ENCODE assay signal across 9 cellular contexts in the genomic region with DNA sequence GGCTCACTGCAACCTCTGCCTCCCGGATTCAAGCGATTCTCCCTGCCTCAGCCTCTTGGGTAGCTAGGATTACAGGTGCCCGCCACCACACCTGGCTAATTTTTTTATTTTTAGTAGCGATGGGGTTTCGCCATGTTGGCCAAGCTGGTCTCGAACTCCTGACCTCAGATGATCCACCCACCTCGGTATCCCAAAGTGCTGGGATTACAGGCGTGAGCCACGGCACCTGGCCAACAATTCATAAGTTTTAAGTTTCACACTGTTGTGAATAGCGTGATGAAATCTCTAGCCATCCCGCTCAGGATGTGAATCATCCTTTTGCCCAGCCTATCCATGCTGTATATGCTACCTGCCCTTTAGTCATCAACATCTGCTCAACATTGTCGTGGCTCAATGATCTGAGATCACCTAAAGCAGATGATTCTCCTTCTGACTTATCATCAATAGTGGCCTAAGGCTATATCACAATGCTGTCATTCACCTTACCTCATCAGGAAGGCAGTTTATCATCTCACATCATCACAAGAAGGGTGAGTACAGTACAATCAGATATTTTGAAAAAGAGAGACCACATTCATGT. TPM values are rescaled to one million over a fixed set of nuclear protein-coding genes. Genes with fewer than 3 reads are reported as not detected.
DNase-seq lines count a peak whose midpoint lies in the region; ATAC-seq and TF ChIP-seq lines count a peak whose summit lies in the region.
"Had no signal": no experiment of that assay in that cellular context is flagged by ENCODE, and none has a peak within 500 bp of the region (broad histone marks: within the 10 kb centered on the region; RNA-seq: fewer than 3 reads in every experiment).

No MANE protein-coding gene starts in this region.

- H4K20me1 ChIP-seq in hepatocyte (ENCODE audit: insufficient read depth, poor library complexity, severe bottlenecking) = peaks cover 8% of the 10 kb centered on the region

- peaks cover 8 to 23% of the 10 kb centered on the region in 2 donors for H3K36me3 Mint-ChIP-seq in CD14-positive monocyte

- no peaks in the 10 kb centered on the region for H3K36me3 ChIP-seq in hepatocyte (replicated peaks; ENCODE audit: insufficient read depth, low read depth)

- no peaks in the 10 kb centered on the region for H3K9me2 ChIP-seq in hepatocyte (replicated peaks; ENCODE audit: insufficient read depth)

- H3K4me3 Mint-ChIP-seq in CD14-positive monocyte = no peak overlapping the region

- TF ChIP-seq CTCF in CD14-positive monocyte (IDR thresholded peaks at IDR 0.05) (no peak), hepatocyte (IDR thresholded peaks at IDR 0.05; ENCODE audit: poor library complexity) (no peak)

- DNase-seq in CD14-positive monocyte (ENCODE audit: low spot score) (no peak), HT1080 (ENCODE audit: low read depth) (peak; percentile 96), glomerular visceral epithelial cell (ENCODE audit: extremely low spot score) (peak; percentile 92), retina (no peak), hepatocyte (ENCODE audit: low spot score) (no peak)
- DNase-seq in activated CD8-positive, alpha-beta memory T cell treated with anti-CD3 and anti-CD28 coated beads, Interleukin-2, amount 50 U/mL, for 48 hours = peak; percentile 71
- no peak for DNase-seq in effector CD8-positive, alpha-beta T cell (lab: John Stamatoyannopoulos, UW)

- peaks cover 25% of the 10 kb centered on the region for H3K4me1 ChIP-seq in hepatocyte (ENCODE audit: insufficient read depth)

- H2AFZ ChIP-seq in hepatocyte = no peak overlapping the region

- intact Hi-C loops in CD14-positive monocyte (cut with micrococcal nuclease) = loop anchor here in 1 of 2 donors (5.0 kb wide), 2 partner anchors 37 to 48 kb away; a partner anchor contains a TSS

- H3K27ac Mint-ChIP-seq in CD14-positive monocyte = peak overlapping the region in 5 of 7 donors; percentile 11 to 46 (median 40)

- ATAC-seq in GM18867 (IDR thresholded peaks at IDR 0.05; ENCODE audit: unreplicated experiment) = no peak

- peaks cover 75% of the 10 kb centered on the region for H3K79me2 ChIP-seq in hepatocyte

- H3K4me2 ChIP-seq in hepatocyte = no peak overlapping the region

- peaks cover 82% of the 10 kb centered on the region for H3K4me1 Mint-ChIP-seq in CD14-positive monocyte

- no peaks in the 10 kb centered on the region for H3K27me3 Mint-ChIP-seq in CD14-positive monocyte (ENCODE audit: low read depth in 3 of 3)

- no peak overlapping the region for H3K4me3 ChIP-seq in hepatocyte
- H3K4me3 ChIP-seq: tibial nerve had no signal

- 94% methylated on average over 12 of the region's 12 CpGs for WGBS in hepatocyte (ENCODE audit: low lambda C conversion rate, missing lambda C conversion rate)

- H3K27me3 ChIP-seq in hepatocyte = no peaks in the 10 kb centered on the region
- H3K27me3 ChIP-seq: tibial nerve had no signal

- no peak overlapping the region for H3K27ac ChIP-seq in hepatocyte
- H3K27ac ChIP-seq: tibial nerve had no signal

- no peaks in the 10 kb centered on the region for H3K9me3 ChIP-seq in hepatocyte (ENCODE audit: low read depth)
- H3K9me3 ChIP-seq: tibial nerve had no signal

- no peaks in the 10 kb centered on the region for H3K9me3 Mint-ChIP-seq in CD14-positive monocyte

RNA-seq across cellular contexts. Expression of a gene that starts 2.6 kb away (rescaled TPM):
- polyA plus RNA-seq in CD14-positive monocyte (10 to 100 TPM; 59.1 to 65.6 TPM), hepatocyte (84.6 and 93.2 TPM in 2 replicates)
- total RNA-seq in HT1080 (2014; rRNA removed; shearing (Covaris generic)) = 124 and 137 TPM in 2 replicates
- 357 and 390 TPM in 2 replicates for polyA plus RNA-seq in HT1080 (2015; cell fraction: cytosol; rRNA removed)
- 103 and 124 TPM in 2 replicates for polyA plus RNA-seq in HT1080 (2015; cell fraction: nucleus; rRNA removed)
- total RNA-seq in hepatocyte = 47.6 and 63.1 TPM in 2 replicates

RNA-seq across cellular contexts. Expression of a gene that starts 2.7 kb away (rescaled TPM):
- polyA plus RNA-seq in CD14-positive monocyte = 10 to 100 TPM; 28.4 to 35.7 TPM
- total RNA-seq in HT1080 (2014; rRNA removed; shearing (Covaris generic)) = 27.4 and 35.1 TPM in 2 replicates
- polyA plus RNA-seq in HT1080 (2015; cell fraction: cytosol; rRNA removed) = 50.7 and 53.8 TPM in 2 replicates
- 100.0 and 122 TPM in 2 replicates for polyA plus RNA-seq in HT1080 (2015; cell fraction: nucleus; rRNA removed)
- 41.3 and 47.5 TPM in 2 replicates for total RNA-seq in hepatocyte
- 48.9 and 50.4 TPM in 2 replicates for polyA plus RNA-seq in hepatocyte

RNA-seq across cellular contexts. Expression of a gene that starts 17.1 kb away (rescaled TPM):
- polyA plus RNA-seq in CD14-positive monocyte (not detected), hepatocyte (4.5 and 7.4 TPM in 2 replicates)
- 0.51 and 1.0 TPM in 2 replicates for total RNA-seq in HT1080 (2014; rRNA removed; shearing (Covaris generic))
- 1.5 and 2.5 TPM in 2 replicates for polyA plus RNA-seq in HT1080 (2015; cell fraction: cytosol; rRNA removed)
- 2.5 and 3.0 TPM in 2 replicates for polyA plus RNA-seq in HT1080 (2015; cell fraction: nucleus; rRNA removed)
- 1.4 and 3.9 TPM in 2 replicates for total RNA-seq in hepatocyte

RNA-seq across cellular contexts. Expression of a gene that starts 17.2 kb away (rescaled TPM):
- polyA plus RNA-seq in CD14-positive monocyte = 10 to 100 TPM; 40.9 to 42.2 TPM
- 26.5 and 42.6 TPM in 2 replicates for total RNA-seq in HT1080 (2014; rRNA removed; shearing (Covaris generic))
- 37.0 and 47.4 TPM in 2 replicates for polyA plus RNA-seq in HT1080 (2015; cell fraction: cytosol; rRNA removed)
- polyA plus RNA-seq in HT1080 (2015; cell fraction: nucleus; rRNA removed) = 37.7 and 38.1 TPM in 2 replicates
- 19.0 and 21.8 TPM in 2 replicates for total RNA-seq in hepatocyte
- polyA plus RNA-seq in hepatocyte = 24.3 and 27.1 TPM in 2 replicates

RNA-seq across cellular contexts. Expression of a gene that starts 25.9 kb away (rescaled TPM):
- polyA plus RNA-seq in CD14-positive monocyte (under 1 TPM in 1 of 2 donors, not detected in 1; 0.07 TPM), hepatocyte (8.5 and 12.7 TPM in 2 replicates)
- 1.4 and 1.9 TPM in 2 replicates for total RNA-seq in HT1080 (2014; rRNA removed; shearing (Covaris generic))
- 30.9 and 38.7 TPM in 2 replicates for polyA plus RNA-seq in HT1080 (2015; cell fraction: cytosol; rRNA removed)
- 25.6 and 26.0 TPM in 2 replicates for polyA plus RNA-seq in HT1080 (2015; cell fraction: nucleus; rRNA removed)
- total RNA-seq in hepatocyte = 5.9 and 7.0 TPM in 2 replicates
- total RNA-seq: tibial nerve had no signal

Comparison
In these comparisons a context has a peak if more than half of its experiments do, and no peak if none do; other contexts are left out.
1. DNase-seq: peak in HT1080 (single experiment), activated CD8-positive, alpha-beta memory T cell treated with anti-CD3 and anti-CD28 coated beads, Interleukin-2, amount 50 U/mL, for 48 hours (single experiment) and glomerular visceral epithelial cell (single experiment); none in CD14-positive monocyte (single experiment), effector CD8-positive, alpha-beta T cell (single experiment), retina (single experiment) and hepatocyte (single experiment).